8 cellular contexts compared by ENCODE assay signal in the genomic region with DNA sequence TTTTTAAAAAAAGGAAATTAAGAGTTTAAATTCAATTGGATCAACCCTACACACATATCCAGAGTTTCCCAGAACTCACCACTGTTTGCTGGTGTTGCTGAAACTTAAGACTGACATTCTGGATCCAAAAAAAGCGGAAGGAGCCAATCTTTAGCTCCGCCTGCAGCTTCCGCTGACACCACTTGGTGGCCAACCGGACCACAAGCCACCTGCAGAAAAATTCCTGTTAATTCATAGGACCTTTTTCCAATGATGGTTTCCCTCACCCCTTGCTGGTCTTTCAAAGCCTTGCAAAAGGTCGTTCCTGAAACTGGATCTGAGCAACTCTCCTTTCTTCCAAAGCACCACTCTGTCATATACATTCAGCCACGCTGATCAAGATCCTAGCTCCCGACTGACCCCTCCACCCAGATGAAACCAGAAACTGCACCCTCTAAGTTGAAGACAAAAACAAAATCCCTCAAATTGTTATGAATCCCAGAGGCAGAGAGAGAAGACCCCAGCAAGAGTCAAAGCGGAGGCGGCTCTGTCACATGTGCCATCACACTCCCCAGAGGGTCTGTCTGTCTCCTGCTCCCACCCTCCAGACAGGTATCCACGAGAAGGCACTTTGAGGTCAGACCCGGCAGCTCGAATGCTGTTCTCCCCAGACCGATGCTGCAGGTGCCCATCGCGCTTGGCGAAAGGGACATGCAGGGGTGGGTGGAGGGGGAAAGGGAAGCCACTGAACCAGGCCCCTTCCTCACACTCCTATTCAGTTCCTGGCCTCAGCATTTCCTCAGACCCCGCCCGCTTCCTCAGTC. TPM values are rescaled to one million over a fixed set of nuclear protein-coding genes. Genes with fewer than 3 reads are reported as not detected.
A peak's percentile ranks its signal among the peaks of the same experiment; 100 is the strongest.
DNase-seq lines count a peak whose midpoint lies in the region; ATAC-seq, FAIRE-seq and TF ChIP-seq lines count a peak whose summit lies in the region.

No MANE protein-coding gene starts in this region.

- peak; percentile 22 for TF ChIP-seq CTCF in GM10248 (IDR thresholded peaks at IDR 0.05; ENCODE audit: control extremely low read depth, extremely low read depth, low read depth, missing control alignments)
- TF ChIP-seq CTCF in HL-60 (IDR thresholded peaks at IDR 0.05; ENCODE audit: insufficient read depth, low read length), result peak; percentile 37
- TF ChIP-seq CTCF in Peyer's patch (IDR thresholded peaks at IDR 0.05), result peak; percentile 46 to 63 (median 56)
- peak; percentile 48 for TF ChIP-seq CTCF in astrocyte (IDR thresholded peaks at IDR 0.05; ENCODE audit: insufficient read depth, low read depth, low read length)
- TF ChIP-seq CTCF in right atrium auricular region (IDR thresholded peaks at IDR 0.05), result peak in 1 of 2 donors; percentile 55

- H3K27ac ChIP-seq in ACC112 (ENCODE audit: low read depth, low read length), result no peak overlapping the region
- H3K27ac ChIP-seq in HL-60 (replicated peaks), result peak overlapping the region; percentile 72
- H3K27ac ChIP-seq in Peyer's patch, result peak overlapping the region; percentile 89 to 98 (median 94)
- H3K27ac ChIP-seq in astrocyte (ENCODE audit: low read depth, low read length), result no peak overlapping the region
- peak overlapping the region; percentile 91 to 97 for H3K27ac ChIP-seq in right atrium auricular region

- CTCF ChIA-PET in GM10248 (lab: Yijun Ruan, JAX), result interaction anchor here (0.8 to 5.1 kb wide), 21 partner anchors 10 to 505 kb away, joined by 3 to 43 read pairs (median 3); a partner anchor contains a TSS

- TF ChIP-seq POLR2A in Peyer's patch (IDR thresholded peaks at IDR 0.05), result no peak

- H3K27me3 Mint-ChIP-seq in astrocyte (ENCODE audit: low read depth, unreplicated experiment), result no peaks in the 10 kb centered on the region

- H3K9ac ChIP-seq in astrocyte (ENCODE audit: low read length), result peak overlapping the region; percentile 82

- H3K79me2 ChIP-seq in ACC112 (ENCODE audit: control insufficient read depth, insufficient read depth, low read length, unreplicated experiment) (peaks cover 27% of the 10 kb centered on the region), astrocyte (ENCODE audit: insufficient read depth, low read length) (peaks cover 38% of the 10 kb centered on the region)

- H3K4me3 Mint-ChIP-seq in astrocyte (ENCODE audit: unreplicated experiment), result peak overlapping the region; percentile 93

- FAIRE-seq in astrocyte (lab: Jason Lieb, UNC), result peak; percentile 23

- peaks cover 36% of the 10 kb centered on the region for H4K20me1 ChIP-seq in astrocyte (ENCODE audit: insufficient read depth, low read length)

- H2AFZ ChIP-seq in ACC112 (ENCODE audit: low read length, unreplicated experiment) (peak overlapping the region; percentile 74), astrocyte (ENCODE audit: low read depth, low read length) (peak overlapping the region; percentile 13)

- H3K4me1 ChIP-seq in ACC112 (ENCODE audit: control insufficient read depth, insufficient read depth, low read length, unreplicated experiment) (peaks cover 19% of the 10 kb centered on the region), Peyer's patch (peaks cover 0 to 41% (median 15%) of the 10 kb centered on the region in 4 donors), astrocyte (ENCODE audit: insufficient read depth, low read length) (peaks cover 12% of the 10 kb centered on the region), right atrium auricular region (peaks cover 0 to 43% of the 10 kb centered on the region in 2 donors)

- POLR2A ChIA-PET in GM10248 (lab: Yijun Ruan, JAX), result interaction anchor here (0.6 to 1.2 kb wide), 5 partner anchors 13 to 83 kb away, joined by 3 to 5 read pairs (median 3); a partner anchor contains a TSS

- peak overlapping the region; percentile 84 for H3K27ac Mint-ChIP-seq in astrocyte (ENCODE audit: unreplicated experiment)

- no peak for ATAC-seq in HG03442 (IDR thresholded peaks at IDR 0.05; ENCODE audit: unreplicated experiment)

- DNase-seq in GM10248 (ENCODE audit: extremely low spot score) (peak; percentile 57), HL-60 (ENCODE audit: low read depth in 1 of 2, low spot score in 1 of 2) (peak; percentile 54 to 82), Peyer's patch (peak in 2 of 3 donors; percentile 64 to 75), astrocyte (ENCODE audit: low read depth) (peak; percentile 41), right atrium auricular region (ENCODE audit: low spot score) (peak; percentile 67), renal cortical epithelial cell (ENCODE audit: low read depth) (peak; percentile 63)

- H3K4me3 ChIP-seq in ACC112 (ENCODE audit: low read depth, low read length) (peak overlapping the region; percentile 91), HL-60 (replicated peaks; ENCODE audit: insufficient read depth, low read length) (peak overlapping the region; percentile 74), Peyer's patch (peak overlapping the region; percentile 84 to 99 (median 94)), astrocyte (ENCODE audit: insufficient read depth, low read depth, low read length) (peak overlapping the region; percentile 77), right atrium auricular region (peak overlapping the region; percentile 91 to 96)

- H3K36me3 Mint-ChIP-seq in astrocyte (ENCODE audit: low read depth, unreplicated experiment), result peaks cover 16% of the 10 kb centered on the region

- peaks cover 12% of the 10 kb centered on the region for H3K4me1 Mint-ChIP-seq in astrocyte (ENCODE audit: low read depth, unreplicated experiment)

- H3K4me2 ChIP-seq in astrocyte (ENCODE audit: low read length), result peak overlapping the region; percentile 98

- H3K36me3 ChIP-seq in ACC112 (ENCODE audit: insufficient read depth, low read length) (peaks cover 33% of the 10 kb centered on the region), Peyer's patch (peaks cover 0 to 57% (median 3%) of the 10 kb centered on the region in 3 donors), astrocyte (ENCODE audit: insufficient read depth, low read length) (peaks cover 45% of the 10 kb centered on the region), right atrium auricular region (peaks cover 45% of the 10 kb centered on the region)

- no peaks in the 10 kb centered on the region for H3K27me3 ChIP-seq in ACC112 (ENCODE audit: insufficient read depth, low read length)
- H3K27me3 ChIP-seq in HL-60 (ENCODE audit: insufficient read depth, poor library complexity, severe bottlenecking), result no peaks in the 10 kb centered on the region
- H3K27me3 ChIP-seq in Peyer's patch, result no peaks in the 10 kb centered on the region
- no peaks in the 10 kb centered on the region for H3K27me3 ChIP-seq in astrocyte (ENCODE audit: insufficient read depth, low read length)
- H3K27me3 ChIP-seq in right atrium auricular region, result no peaks in the 10 kb centered on the region

- no peaks in the 10 kb centered on the region for H3K9me3 ChIP-seq in Peyer's patch
- H3K9me3 ChIP-seq in astrocyte (ENCODE audit: insufficient read depth, low read depth, low read length), result no peaks in the 10 kb centered on the region
- no peaks in the 10 kb centered on the region for H3K9me3 ChIP-seq in right atrium auricular region

- no peaks in the 10 kb centered on the region for H3K9me3 Mint-ChIP-seq in astrocyte (ENCODE audit: unreplicated experiment)

RNA-seq across cellular contexts. Expression of a gene that starts 0.8 kb away (rescaled TPM):
- 100 to 1,000 TPM; 139 to 175 (median 167) TPM for total RNA-seq in Peyer's patch
- total RNA-seq in astrocyte, result 131 and 133 TPM in 2 replicates
- total RNA-seq in right atrium auricular region, result 10 to 100 TPM; 62.5 to 70.3 TPM
- total RNA-seq in renal cortical epithelial cell, result 182 and 259 TPM in 2 replicates

RNA-seq across cellular contexts. Expression of a gene that starts 17.5 kb away (rescaled TPM):
- total RNA-seq in Peyer's patch (10 to 100 TPM; 39.6 to 60.5 (median 55.9) TPM), astrocyte (71.2 and 73.3 TPM in 2 replicates), right atrium auricular region (10 to 100 TPM; 23.0 to 32.5 TPM), renal cortical epithelial cell (60.7 and 82.5 TPM in 2 replicates)

RNA-seq across cellular contexts. Expression of a gene that starts 17.8 kb away (rescaled TPM):
- total RNA-seq in Peyer's patch, result 100 to 1,000 TPM in 1 of 4 donors, 10 to 100 TPM in 3; 61.5 to 101 (median 96.0) TPM
- total RNA-seq in astrocyte, result 90.1 and 95.9 TPM in 2 replicates
- 10 to 100 TPM; 28.5 to 45.4 TPM for total RNA-seq in right atrium auricular region
- 22.1 and 92.6 TPM in 2 replicates for total RNA-seq in renal cortical epithelial cell

RNA-seq across cellular contexts. Expression of a gene that starts 30.2 kb away (rescaled TPM):
- total RNA-seq in Peyer's patch (10 to 100 TPM; 11.6 to 36.8 (median 23.3) TPM), astrocyte (10.4 and 13.5 TPM in 2 replicates), right atrium auricular region (1 to 10 TPM; 1.3 to 1.8 TPM), renal cortical epithelial cell (6.1 and 7.1 TPM in 2 replicates)

RNA-seq across cellular contexts. Expression of a gene that starts 45.4 kb away (rescaled TPM):
- 10 to 100 TPM; 40.3 to 67.7 (median 49.6) TPM for total RNA-seq in Peyer's patch
- 7.0 and 8.7 TPM in 2 replicates for total RNA-seq in astrocyte
- 1 to 10 TPM in 1 of 2 donors, under 1 TPM in 1; 0.98 to 1.1 TPM for total RNA-seq in right atrium auricular region
- 3.3 and 12.5 TPM in 2 replicates for total RNA-seq in renal cortical epithelial cell

Comparison
In these comparisons a context has a peak if more than half of its experiments do, and no peak if none do; other contexts are left out.
1. H3K27ac ChIP-seq: peak in HL-60 (single experiment), Peyer's patch (4 of 4) and right atrium auricular region (2 of 2); none in ACC112 (single experiment) and astrocyte (single experiment).
2. Peak in every context shown above with its lines, with median percentiles within 50 percentile points of each other: H3K4me3 ChIP-seq and DNase-seq.